Comparison of ENCODE assay signal across 17 cellular contexts in genomic region chr13:22336460-22336859, GRCh38.
DNase-seq lines count a peak whose midpoint lies in the region; ATAC-seq and TF ChIP-seq lines count a peak whose summit lies in the region.
"Had no signal": no experiment of that assay in that cellular context is flagged by ENCODE, and none has a peak within 500 bp of the region (broad histone marks: within the 10 kb centered on the region; RNA-seq: fewer than 3 reads in every experiment).

No MANE protein-coding gene starts in this region.

- no peak for TF ChIP-seq CTCF in RWPE1 (conservative IDR thresholded peaks at IDR 0.05; ENCODE audit: low read depth)

- POLR2A ChIA-PET in activated CD4-positive, alpha-beta T cell treated with anti-CD3 and anti-CD28 coated beads, Interleukin-2, amount 10 ng/mL, durations not matched to agents 7 days and 5 days (lab: Charles Lee), result no interaction called here
- POLR2A ChIA-PET in RWPE1 (lab: Yijun Ruan, JAX; ENCODE audit: low non-redundant PET), result no interaction called here

- no peak overlapping the region for H3K27ac ChIP-seq in RWPE1
- H3K27ac ChIP-seq: PC-9, SK-N-MC had no signal

- DNase-seq in KBM-7 (peak; percentile 2), memory B cell (ENCODE audit: low spot score in 2 of 2) (no peak), RWPE1 (ENCODE audit: low spot score) (no peak), pons (ENCODE audit: low spot score) (no peak)
- DNase-seq in activated CD4-positive, alpha-beta T cell treated with anti-CD3 and anti-CD28 coated beads, Interleukin-2, amount 10 ng/mL, durations not matched to agents 7 days and 5 days, result no peak
- DNase-seq: CD4-positive, alpha-beta T cell; IMR-90; NCI-H1092; NCI-H1694; NCI-H345; NCI-H69; PC-9 had no signal

- ATAC-seq in GM18868 (IDR thresholded peaks at IDR 0.05; ENCODE audit: unreplicated experiment) (peak; percentile 98), HG02973 (IDR thresholded peaks at IDR 0.05; ENCODE audit: unreplicated experiment) (peak; percentile 63), memory B cell (ENCODE audit: low read depth) (peak; percentile 42), HG03095 (IDR thresholded peaks at IDR 0.05; ENCODE audit: unreplicated experiment) (no peak)
- ATAC-seq: HCT116 had no signal

- CTCF ChIA-PET in activated CD4-positive, alpha-beta T cell treated with anti-CD3 and anti-CD28 coated beads, Interleukin-2, amount 10 ng/mL, durations not matched to agents 7 days and 5 days (lab: Charles Lee), result interaction anchor here (0.6 kb wide), 1 partner anchor 586 kb away, joined by 3 read pairs; no protein-coding TSS in a partner anchor
- CTCF ChIA-PET in RWPE1 (lab: Yijun Ruan, JAX), result no interaction called here

- in situ Hi-C loops in KBM-7 (cut with MboI; ENCODE audit: low pct_unique_long_range_greater_than_20kb, low sequenced_read_pairs), result no loop called here

- H3K9me3 Mint-ChIP-seq in memory B cell, result peaks cover 3% of the 10 kb centered on the region
- peaks cover 6% of the 10 kb centered on the region for H3K9me3 Mint-ChIP-seq in activated CD4-positive, alpha-beta T cell treated with anti-CD3 and anti-CD28 coated beads, Interleukin-2, amount 10 ng/mL, durations not matched to agents 7 days and 5 days

- no peaks in the 10 kb centered on the region for H3K4me1 Mint-ChIP-seq in memory B cell
- no peaks in the 10 kb centered on the region for H3K4me1 Mint-ChIP-seq in activated CD4-positive, alpha-beta T cell treated with anti-CD3 and anti-CD28 coated beads, Interleukin-2, amount 10 ng/mL, durations not matched to agents 7 days and 5 days

- H3K4me3 Mint-ChIP-seq in memory B cell, result no peak overlapping the region
- H3K4me3 Mint-ChIP-seq in activated CD4-positive, alpha-beta T cell treated with anti-CD3 and anti-CD28 coated beads, Interleukin-2, amount 10 ng/mL, durations not matched to agents 7 days and 5 days, result no peak overlapping the region
- H3K4me3 Mint-ChIP-seq: CD4-positive, alpha-beta T cell had no signal

- no peaks in the 10 kb centered on the region for H3K36me3 Mint-ChIP-seq in memory B cell
- H3K36me3 Mint-ChIP-seq in activated CD4-positive, alpha-beta T cell treated with anti-CD3 and anti-CD28 coated beads, Interleukin-2, amount 10 ng/mL, durations not matched to agents 7 days and 5 days (ENCODE audit: low read depth), result no peaks in the 10 kb centered on the region

- no peak overlapping the region for H3K27ac Mint-ChIP-seq in memory B cell
- no peak overlapping the region for H3K27ac Mint-ChIP-seq in activated CD4-positive, alpha-beta T cell treated with anti-CD3 and anti-CD28 coated beads, Interleukin-2, amount 10 ng/mL, durations not matched to agents 7 days and 5 days
- H3K27ac Mint-ChIP-seq: CD4-positive, alpha-beta T cell had no signal

- H3K27me3 Mint-ChIP-seq in memory B cell, result no peaks in the 10 kb centered on the region
- no peaks in the 10 kb centered on the region for H3K27me3 Mint-ChIP-seq in activated CD4-positive, alpha-beta T cell treated with anti-CD3 and anti-CD28 coated beads, Interleukin-2, amount 10 ng/mL, durations not matched to agents 7 days and 5 days
